10 cellular contexts compared by ENCODE assay signal in genomic region chr2:159891917-159892691, GRCh38. TPM values are rescaled to one million over a fixed set of nuclear protein-coding genes. Genes with fewer than 3 reads are reported as not detected.
A peak's percentile ranks its signal among the peaks of the same experiment; 100 is the strongest.
DNase-seq lines count a peak whose midpoint lies in the region; TF ChIP-seq lines count a peak whose summit lies in the region.
"Had no signal": no experiment of that assay in that cellular context is flagged by ENCODE, and none has a peak within 500 bp of the region (broad histone marks: within the 10 kb centered on the region; RNA-seq: fewer than 3 reads in every experiment).

No MANE protein-coding gene starts in this region.

- no peak for TF ChIP-seq EP300 in tibial nerve (IDR thresholded peaks at IDR 0.05)

- H3K27me3 ChIP-seq in breast epithelium (no peaks in the 10 kb centered on the region), tibial nerve (no peaks in the 10 kb centered on the region), osteoblast (ENCODE audit: insufficient read depth, low read length) (peaks cover 34% of the 10 kb centered on the region)

- 81 to 100% methylated on average over 2 of the region's 2 CpGs for WGBS in tibial nerve, 2 donors

- intact Hi-C loops in breast epithelium (cut with DNase I; ENCODE audit: low total_unique reads) = no loop called here

- H3K4me1 ChIP-seq in breast epithelium = no peaks in the 10 kb centered on the region
- no peaks in the 10 kb centered on the region for H3K4me1 ChIP-seq in tibial nerve
- no peaks in the 10 kb centered on the region for H3K4me1 ChIP-seq in osteoblast (ENCODE audit: insufficient read depth, low read length)

- no peak overlapping the region for H2AFZ ChIP-seq in osteoblast (ENCODE audit: low read length)

- TF ChIP-seq CTCF in breast epithelium (IDR thresholded peaks at IDR 0.05) (no peak), tibial nerve (IDR thresholded peaks at IDR 0.05) (no peak), osteoblast (IDR thresholded peaks at IDR 0.05; ENCODE audit: extremely low read depth, low read depth, low read length) (no peak)

- H3K36me3 ChIP-seq in breast epithelium = no peaks in the 10 kb centered on the region
- H3K36me3 ChIP-seq in tibial nerve = no peaks in the 10 kb centered on the region
- H3K36me3 ChIP-seq in osteoblast (ENCODE audit: insufficient read depth, low read length) = no peaks in the 10 kb centered on the region

- H3K9me3 ChIP-seq in breast epithelium = no peaks in the 10 kb centered on the region
- H3K9me3 ChIP-seq in tibial nerve = no peaks in the 10 kb centered on the region
- no peaks in the 10 kb centered on the region for H3K9me3 ChIP-seq in osteoblast (ENCODE audit: low read depth, low read length)

- H3K4me3 ChIP-seq in breast epithelium (no peak overlapping the region), skeletal muscle cell (ENCODE audit: low read depth, low read length) (no peak overlapping the region), tibial nerve (no peak overlapping the region), osteoblast (ENCODE audit: insufficient read depth, low read length) (no peak overlapping the region)

- TF ChIP-seq POLR2A in breast epithelium (IDR thresholded peaks at IDR 0.05) (no peak), tibial nerve (IDR thresholded peaks at IDR 0.05) (no peak)

- H3K79me2 ChIP-seq in osteoblast (ENCODE audit: insufficient read depth, low read length) = no peaks in the 10 kb centered on the region

- H3K27ac ChIP-seq in breast epithelium (peak overlapping the region; percentile 45 to 77), tibial nerve (no peak overlapping the region), osteoblast (ENCODE audit: low read depth, low read length) (no peak overlapping the region)

- peak; percentile 51 for DNase-seq in NCI-H2171 treated with DMSO at 0.1 percent for 48 hours (lab: John Stamatoyannopoulos, UW)
- no peak for DNase-seq in NCI-H2171 (lab: John Stamatoyannopoulos, UW)
- DNase-seq in HK-2 (ENCODE audit: unreplicated experiment) = peak; percentile 22
- no peak for DNase-seq in breast epithelium (ENCODE audit: low spot score in 2 of 2)
- peak; percentile 18 for DNase-seq in skeletal muscle cell (ENCODE audit: low read depth)
- no peak for DNase-seq in tibial nerve (ENCODE audit: low spot score in 2 of 2)
- no peak for DNase-seq in osteoblast (ENCODE audit: insufficient read length, low spot score, missing footprints)
- DNase-seq in NCI-H1694 treated with DMSO at 0.1 percent for 48 hours (lab: John Stamatoyannopoulos, UW) = no peak
- DNase-seq: cortex of kidney, NCI-H2227 treated with DMSO at 0.1 percent for 48 hours had no signal

- H4K20me1 ChIP-seq in osteoblast (ENCODE audit: insufficient read depth, low read length) = no peaks in the 10 kb centered on the region

- H3K4me2 ChIP-seq in osteoblast (ENCODE audit: insufficient read depth, low read length) = no peak overlapping the region

RNA-seq across cellular contexts. Expression of gene LY75, which starts 12.5 kb away (rescaled TPM):
- total RNA-seq in breast epithelium (10 to 100 TPM in 1 of 3 donors, 1 to 10 TPM in 2; 4.3 to 41.4 (median 9.5) TPM), tibial nerve (1 to 10 TPM; 1.3 to 5.7 (median 2.8) TPM), osteoblast (4.4 and 5.1 TPM in 2 replicates)

Comparison
In these comparisons a context has a peak if more than half of its experiments do, and no peak if none do; other contexts are left out.
1. DNase-seq: peak in NCI-H2171 treated with DMSO at 0.1 percent for 48 hours (single experiment), HK-2 (single experiment) and skeletal muscle cell (single experiment); none in NCI-H2171 (single experiment), breast epithelium (0 of 2), tibial nerve (0 of 2), osteoblast (single experiment) and NCI-H1694 treated with DMSO at 0.1 percent for 48 hours (single experiment).
2. H3K27ac ChIP-seq: peak in breast epithelium (2 of 2); none in tibial nerve (0 of 4) and osteoblast (single experiment).